8 cellular contexts compared by ENCODE assay signal in genomic region chr1:210332719-210333398, GRCh38. TPM values are rescaled to one million over a fixed set of nuclear protein-coding genes. Genes with fewer than 3 reads are reported as not detected.
DNase-seq lines count a peak whose midpoint lies in the region; ATAC-seq and TF ChIP-seq lines count a peak whose summit lies in the region.

No MANE protein-coding gene starts in this region.

- 20 to 27% methylated on average over 4 of the region's 4 CpGs for WGBS in esophagus squamous epithelium, 2 donors

- H3K4me3 Mint-ChIP-seq in activated CD4-positive, alpha-beta T cell treated with anti-CD3 and anti-CD28 coated beads, Interleukin-2, amount 10 ng/mL, durations not matched to agents 7 days and 5 days = no peak overlapping the region

- peak overlapping the region; percentile 20 for H3K27ac Mint-ChIP-seq in activated CD4-positive, alpha-beta T cell treated with anti-CD3 and anti-CD28 coated beads, Interleukin-2, amount 10 ng/mL, durations not matched to agents 7 days and 5 days

- ATAC-seq in HG03135 (IDR thresholded peaks at IDR 0.05; ENCODE audit: unreplicated experiment) = peak; percentile 74

- no peak for TF ChIP-seq CTCF in esophagus squamous epithelium (IDR thresholded peaks at IDR 0.05)

- peaks cover 42% of the 10 kb centered on the region for H3K4me1 Mint-ChIP-seq in activated CD4-positive, alpha-beta T cell treated with anti-CD3 and anti-CD28 coated beads, Interleukin-2, amount 10 ng/mL, durations not matched to agents 7 days and 5 days

- peak overlapping the region in 2 of 4 donors; percentile 12 to 52 for H3K27ac ChIP-seq in esophagus squamous epithelium

- H3K36me3 ChIP-seq in esophagus squamous epithelium = no peaks in the 10 kb centered on the region

- no peaks in the 10 kb centered on the region for H3K27me3 ChIP-seq in esophagus squamous epithelium

- peaks cover 9 to 43% (median 21%) of the 10 kb centered on the region in 3 donors for H3K4me1 ChIP-seq in esophagus squamous epithelium

- POLR2A ChIA-PET in activated CD4-positive, alpha-beta T cell treated with anti-CD3 and anti-CD28 coated beads, Interleukin-2, amount 10 ng/mL, durations not matched to agents 7 days and 5 days (lab: Charles Lee) = interaction anchor here (0.7 to 1.3 kb wide), 3 partner anchors 10 to 648 kb away, joined by 3 to 7 read pairs (median 4); no protein-coding TSS in a partner anchor

- CTCF ChIA-PET in activated CD4-positive, alpha-beta T cell treated with anti-CD3 and anti-CD28 coated beads, Interleukin-2, amount 10 ng/mL, durations not matched to agents 7 days and 5 days (lab: Charles Lee) = interaction anchor here (0.6 to 1.7 kb wide), 3 partner anchors 36 to 43 kb away, joined by 3 to 6 read pairs (median 3); no protein-coding TSS in a partner anchor

- H3K9me3 Mint-ChIP-seq in activated CD4-positive, alpha-beta T cell treated with anti-CD3 and anti-CD28 coated beads, Interleukin-2, amount 10 ng/mL, durations not matched to agents 7 days and 5 days = no peaks in the 10 kb centered on the region

- H3K4me3 ChIP-seq in esophagus squamous epithelium = no peak overlapping the region

- no peaks in the 10 kb centered on the region for H3K36me3 Mint-ChIP-seq in activated CD4-positive, alpha-beta T cell treated with anti-CD3 and anti-CD28 coated beads, Interleukin-2, amount 10 ng/mL, durations not matched to agents 7 days and 5 days (ENCODE audit: low read depth)

- intact Hi-C loops in esophagus squamous epithelium (cut with DNase I) = no loop called here

- DNase-seq in activated T-cell treated with anti-CD3 and anti-CD28 coated beads for 24 hours (ENCODE audit: low read depth) (peak; percentile 36), iPS-NIHi7 (ENCODE audit: extremely low spot score) (no peak), esophagus squamous epithelium (lab: John Stamatoyannopoulos, UW) (no peak), NCI-H146 (lab: John Stamatoyannopoulos, UW) (no peak)
- DNase-seq in activated T-cell treated with anti-CD3 and anti-CD28 coated beads, Interleukin-2, amount 50 U/mL, for 1 hour = no peak
- peak; percentile 81 for DNase-seq in activated CD4-positive, alpha-beta T cell treated with anti-CD3 and anti-CD28 coated beads, Interleukin-2, amount 10 ng/mL, durations not matched to agents 7 days and 5 days
- peak; percentile 47 to 67 for DNase-seq in stimulated activated CD4-positive, alpha-beta T cell treated with anti-CD3 and anti-CD28 coated beads, Interleukin-2, amount 100 ng/mL, for 24 hours

- no peak for TF ChIP-seq POLR2A in esophagus squamous epithelium (IDR thresholded peaks at IDR 0.05)

- H3K27me3 Mint-ChIP-seq in activated CD4-positive, alpha-beta T cell treated with anti-CD3 and anti-CD28 coated beads, Interleukin-2, amount 10 ng/mL, durations not matched to agents 7 days and 5 days = peaks cover 11% of the 10 kb centered on the region

- H3K9me3 ChIP-seq in esophagus squamous epithelium = no peaks in the 10 kb centered on the region

RNA-seq across cellular contexts. Expression of gene HHAT, which starts 4.2 kb away (rescaled TPM):
- 1 to 10 TPM; 1.3 to 1.5 TPM for total RNA-seq in activated CD4-positive, alpha-beta T cell treated with anti-CD3 and anti-CD28 coated beads, Interleukin-2, amount 10 ng/mL, durations not matched to agents 7 days and 5 days
- 1 to 10 TPM; 3.4 to 5.2 (median 4.0) TPM for total RNA-seq in esophagus squamous epithelium

Comparison
In these comparisons a context has a peak if more than half of its experiments do, and no peak if none do; other contexts are left out.
1. DNase-seq: peak in activated T-cell treated with anti-CD3 and anti-CD28 coated beads for 24 hours (single experiment), activated CD4-positive, alpha-beta T cell treated with anti-CD3 and anti-CD28 coated beads, Interleukin-2, amount 10 ng/mL, durations not matched to agents 7 days and 5 days (single experiment) and stimulated activated CD4-positive, alpha-beta T cell treated with anti-CD3 and anti-CD28 coated beads, Interleukin-2, amount 100 ng/mL, for 24 hours (2 of 2); none in activated T-cell treated with anti-CD3 and anti-CD28 coated beads, Interleukin-2, amount 50 U/mL, for 1 hour (single experiment), iPS-NIHi7 (single experiment), esophagus squamous epithelium (single experiment) and NCI-H146 (single experiment).